21 cellular contexts compared by ENCODE assay signal in genomic region chr16:89053725-89054029, GRCh38. TPM values are rescaled to one million over a fixed set of nuclear protein-coding genes. Genes with fewer than 3 reads are reported as not detected.
DNase-seq lines count a peak whose midpoint lies in the region; ATAC-seq, FAIRE-seq and TF ChIP-seq lines count a peak whose summit lies in the region.
"Had no signal": no experiment of that assay in that cellular context is flagged by ENCODE, and none has a peak within 500 bp of the region (broad histone marks: within the 10 kb centered on the region; RNA-seq: fewer than 3 reads in every experiment).

No MANE protein-coding gene starts in this region.

- WGBS in HepG2 (ENCODE audit: low lambda C conversion rate) = 47% methylated on average over 13 of the region's 16 CpGs
- WGBS in right lobe of liver (ENCODE audit: insufficient coverage, low coverage, low lambda C conversion rate, missing lambda C conversion rate) = 0% methylated on average over 1 of the region's 16 CpGs
- 69% methylated on average over 16 of the region's 16 CpGs; no CpG with 5 or more reads in 1 of the 2 donors for WGBS in transverse colon (ENCODE audit: low coverage in 1 of 2), 2 donors

- no peaks in the 10 kb centered on the region for H3K36me3 ChIP-seq in HepG2 (replicated peaks in 1 of 2; ENCODE audit: control insufficient read depth in 1 of 2, insufficient read depth in 2 of 2, low read length in 2 of 2)
- H3K36me3 ChIP-seq in right lobe of liver = no peaks in the 10 kb centered on the region
- H3K36me3 ChIP-seq in PC-3 (ENCODE audit: low read depth, low read length) = no peaks in the 10 kb centered on the region
- no peaks in the 10 kb centered on the region for H3K36me3 ChIP-seq in colonic mucosa
- H3K36me3 ChIP-seq in transverse colon = no peaks in the 10 kb centered on the region
- H3K36me3 ChIP-seq: MG63, SJSA1 had no signal

- ATAC-seq in HepG2 = no peak
- ATAC-seq in right lobe of liver = no peak
- no peak for ATAC-seq in PC-3
- ATAC-seq: Right ventricle myocardium inferior had no signal

- no peak overlapping the region for H3K9ac ChIP-seq in HepG2 (ENCODE audit: insufficient read depth, low read depth, low read length)
- peak overlapping the region; percentile 80; the same call in 1 of the 2 replicates for H3K9ac ChIP-seq in PC-3 (ENCODE audit: low read length)
- H3K9ac ChIP-seq in colonic mucosa (ENCODE audit: low read depth in 2 of 2, low read length in 2 of 2) = peak overlapping the region; percentile 61 to 69

- H4K20me1 ChIP-seq in HepG2 (ENCODE audit: insufficient read depth, low read length) = no peaks in the 10 kb centered on the region
- H4K20me1 ChIP-seq in PC-3 (ENCODE audit: low read length) = no peaks in the 10 kb centered on the region

- H3K27me3 ChIP-seq in HepG2 (ENCODE audit: control insufficient read depth in 1 of 2, insufficient read depth in 2 of 2, low read length in 2 of 2) (peaks cover 44 to 96% of the 10 kb centered on the region in 2 experiments), right lobe of liver (no peaks in the 10 kb centered on the region), PC-3 (ENCODE audit: low read length) (no peaks in the 10 kb centered on the region), colonic mucosa (no peaks in the 10 kb centered on the region), transverse colon (peaks cover 34% of the 10 kb centered on the region)
- H3K27me3 ChIP-seq: MG63 had no signal

- H3F3A ChIP-seq in PC-3 (ENCODE audit: low read length, unreplicated experiment) = no peaks in the 10 kb centered on the region

- no peak for TF ChIP-seq RAD21 in HepG2 (CRISPR knock-in tag; IDR thresholded peaks at IDR 0.05)

- no peak overlapping the region for H3K27ac ChIP-seq in HepG2 (ENCODE audit: extremely low read length, insufficient read depth, low read length)
- no peak overlapping the region for H3K27ac ChIP-seq in right lobe of liver
- no peak overlapping the region for H3K27ac ChIP-seq in PC-3 (ENCODE audit: low read length)
- H3K27ac ChIP-seq in colonic mucosa = no peak overlapping the region
- peak overlapping the region in 2 of 4 donors; percentile 75 to 81 for H3K27ac ChIP-seq in transverse colon
- H3K27ac ChIP-seq: SJSA1 had no signal

- H2AFZ ChIP-seq in HepG2 (ENCODE audit: low read length) = no peak overlapping the region
- peak overlapping the region; percentile 85 for H2AFZ ChIP-seq in PC-3 (ENCODE audit: low read length)

- H3K9me2 ChIP-seq in PC-3 (replicated peaks; ENCODE audit: low read length) = no peaks in the 10 kb centered on the region

- peaks cover 12% of the 10 kb centered on the region for H3K4me1 ChIP-seq in HepG2 (ENCODE audit: insufficient read depth, low read length)
- H3K4me1 ChIP-seq in right lobe of liver = no peaks in the 10 kb centered on the region
- peaks cover 15% of the 10 kb centered on the region; the same call in 1 of the 2 replicates for H3K4me1 ChIP-seq in PC-3 (ENCODE audit: insufficient read depth, low read length)
- H3K4me1 ChIP-seq in colonic mucosa = no peaks in the 10 kb centered on the region
- H3K4me1 ChIP-seq in transverse colon = peaks cover 0 to 20% (median 16%) of the 10 kb centered on the region in 4 donors

- no peak for TF ChIP-seq POLR2A in HepG2 (IDR thresholded peaks at IDR 0.05; ENCODE audit: insufficient read depth in 1 of 2, low read depth in 2 of 2, low read length in 2 of 2)
- TF ChIP-seq POLR2A in right lobe of liver (IDR thresholded peaks at IDR 0.05) = no peak
- TF ChIP-seq POLR2A in transverse colon (IDR thresholded peaks at IDR 0.05) = no peak

- CTCF ChIA-PET in HepG2 (lab: Yijun Ruan, JAX; ENCODE audit: low intra/inter-chr PET ratio, low total read pairs) (no interaction called here), PC-3 (lab: Charles Lee) (interaction anchor here (0.6 kb wide), 1 partner anchor 110 kb away, joined by 3 read pairs; no protein-coding TSS in a partner anchor)

- TF ChIP-seq CTCF in HepG2 (CRISPR knock-in tag; IDR thresholded peaks at IDR 0.05) = no peak
- no peak for TF ChIP-seq CTCF in right lobe of liver (IDR thresholded peaks at IDR 0.05)
- TF ChIP-seq CTCF in PC-3 (conservative IDR thresholded peaks at IDR 0.05; ENCODE audit: low read depth, low read length) = no peak
- no peak for TF ChIP-seq CTCF in colonic mucosa (IDR thresholded peaks at IDR 0.05)
- peak in 1 of 5 experiments; percentile 2 for TF ChIP-seq CTCF in transverse colon (IDR thresholded peaks at IDR 0.05)

- in situ Hi-C loops in HepG2 (cut with HindIII; ENCODE audit: extremely low pct_ligation_motif_present, low pct_unique_long_range_greater_than_20kb) (no loop called here), transverse colon (cut with MboI; ENCODE audit: low pct_ligation_motif_present in 1 of 4, low pct_unique_long_range_greater_than_20kb in 1 of 4, low sequenced_read_pairs in 3 of 4) (no loop called here)

- TF ChIP-seq EP300 in HepG2 (IDR thresholded peaks at IDR 0.05; ENCODE audit: low read depth in 2 of 2, low read length in 2 of 2) (no peak), HepG2 (CRISPR knock-in tag; IDR thresholded peaks at IDR 0.05; ENCODE audit: borderline replicate concordance) (no peak), transverse colon (IDR thresholded peaks at IDR 0.05; ENCODE audit: low read depth) (no peak)

- BruUV-seq in HepG2 (replicated peaks; lab: Mats Ljungman, UMichigan) (no TSS peak), PC-3 (replicated peaks; lab: Mats Ljungman, UMichigan) (no TSS peak)

- H3K9me3 ChIP-seq in HepG2 (ENCODE audit: low read length) = no peaks in the 10 kb centered on the region
- no peaks in the 10 kb centered on the region for H3K9me3 ChIP-seq in right lobe of liver
- H3K9me3 ChIP-seq in PC-3 (ENCODE audit: low read length) = no peaks in the 10 kb centered on the region
- H3K9me3 ChIP-seq in colonic mucosa = no peaks in the 10 kb centered on the region
- no peaks in the 10 kb centered on the region for H3K9me3 ChIP-seq in transverse colon
- H3K9me3 ChIP-seq: MG63, SJSA1 had no signal

- intact Hi-C loops in HepG2 (cut with micrococcal nuclease; ENCODE audit: unreplicated experiment) = no loop called here
- intact Hi-C loops in right lobe of liver (cut with DNase I) = no loop called here
- intact Hi-C loops in PC-3 (cut with micrococcal nuclease) = loop anchor here (10.0 kb wide), 1 partner anchor 111 kb away; no protein-coding TSS in a partner anchor
- intact Hi-C loops in colonic mucosa (cut with DNase I) = loop anchor here (10.0 kb wide), 1 partner anchor 111 kb away; no protein-coding TSS in a partner anchor
- intact Hi-C loops in transverse colon (cut with DNase I; ENCODE audit: low total_unique reads) = no loop called here

- DNase-seq in HepG2 (ENCODE audit: low spot score) = no peak
- no peak for DNase-seq in right lobe of liver
- no peak for DNase-seq in PC-3
- no peak for DNase-seq in colonic mucosa
- DNase-seq in transverse colon = no peak
- DNase-seq in NCI-H187 (lab: John Stamatoyannopoulos, UW) = no peak
- no peak for DNase-seq in NK-92 (lab: John Stamatoyannopoulos, UW; ENCODE audit: unreplicated experiment)
- DNase-seq in activated CD8-positive, alpha-beta memory T cell treated with anti-CD3 and anti-CD28 coated beads for 24 hours = no peak
- DNase-seq: CD4-positive, alpha-beta T cell; COR-L47; GOT3; Kasumi-1; NCI-H1048; NCI-H1436; NCI-H1930; NK-92 treated with Interleukin-12 subunit alpha and Interleukin-12 subunit beta, amount 100 ng/mL, for 24 hours had no signal

- POLR2A ChIA-PET in HepG2 (lab: Yijun Ruan, JAX) = no interaction called here
- POLR2A ChIA-PET in PC-3 (lab: Charles Lee; ENCODE audit: unreplicated experiment) = interaction anchor here (0.6 kb wide), 1 partner anchor 100 kb away, joined by 3 read pairs; no protein-coding TSS in a partner anchor

- H3K4me3 ChIP-seq in HepG2 (replicated peaks in 1 of 3; ENCODE audit: insufficient read depth in 1 of 3, low read depth in 2 of 3, low read length in 3 of 3) = no peak overlapping the region
- H3K4me3 ChIP-seq in right lobe of liver = no peak overlapping the region
- H3K4me3 ChIP-seq in PC-3 (ENCODE audit: low read length) = peak overlapping the region; percentile 84
- no peak overlapping the region for H3K4me3 ChIP-seq in colonic mucosa
- H3K4me3 ChIP-seq in transverse colon = peak overlapping the region in 3 of 4 donors; percentile 8 to 50 (median 31)
- H3K4me3 ChIP-seq: MG63 had no signal

- H3K79me2 ChIP-seq in HepG2 (ENCODE audit: insufficient read depth, low read length) (no peaks in the 10 kb centered on the region), PC-3 (ENCODE audit: low read length) (0 out of 2 replicates have a peak, but pooled peaks cover 7% of the 10 kb centered on the region)

- H3K4me2 ChIP-seq in HepG2 (ENCODE audit: low read depth, low read length) (no peak overlapping the region), PC-3 (ENCODE audit: low read length) (peak overlapping the region; percentile 92)

- FAIRE-seq in HepG2 (lab: Jason Lieb, UNC) = no peak
- FAIRE-seq: GM12892, RCC 7860 had no signal

TF ChIP-seq in HepG2, 621 proteins besides CTCF, POLR2A, EP300 and RAD21 (continues in another document):
- peak; percentile 52 for TF ChIP-seq AGO1 (IDR thresholded peaks at IDR 0.05; ENCODE audit: low read depth, low read length, poor library complexity, severe bottlenecking)

RNA-seq across cellular contexts. Expression of gene ACSF3, which starts 40.0 kb away (rescaled TPM):
- total RNA-seq in HepG2 (2016; rRNA removed; fragmentation: Illumina TruSeq; extraction: Trizol) (23.5 and 30.6 TPM in 2 replicates), right lobe of liver (10 to 100 TPM; 20.2 to 33.6 (median 29.4) TPM), PC-3 (2014; rRNA removed) (33.5 and 42.6 TPM in 2 replicates), colonic mucosa (10 to 100 TPM; 60.2 TPM), transverse colon (100 to 1,000 TPM in 1 of 4 donors, 10 to 100 TPM in 3; 54.5 to 120 (median 75.8) TPM)
- 13.8 and 14.5 TPM in 2 replicates for total RNA-seq in HepG2 (2016; cell fraction: cytosol; rRNA removed; fragmentation: Illumina TruSeq; extraction: Trizol; ENCODE audit: low read depth)
- total RNA-seq in HepG2 (2016; cell fraction: insoluble cytoplasmic fraction; rRNA removed; fragmentation: Illumina TruSeq; extraction: Trizol) = 22.1 and 29.1 TPM in 2 replicates
- total RNA-seq in HepG2 (2016; cell fraction: membrane; rRNA removed; fragmentation: Illumina TruSeq; extraction: Trizol) = 23.0 and 24.3 TPM in 2 replicates
- 19.3 and 21.6 TPM in 2 replicates for total RNA-seq in HepG2 (2016; cell fraction: nucleus; rRNA removed; fragmentation: Illumina TruSeq; extraction: Trizol)
- 14.9 and 16.5 TPM in 2 replicates for polyA plus RNA-seq in HepG2 (2011; rRNA removed)
- polyA plus RNA-seq in HepG2 (2011; cell fraction: cytosol; rRNA removed) = 11.3 and 15.5 TPM in 2 replicates
- polyA plus RNA-seq in HepG2 (2011; cell fraction: nucleus; rRNA removed) = 31.3 and 34.0 TPM in 2 replicates
- polyA plus RNA-seq in HepG2 (2012) = 16.6 and 17.2 TPM in 2 replicates
- 6.9 and 9.7 TPM in 2 replicates for polyA plus RNA-seq in HepG2 (2016; cell fraction: cytosol; fragmentation: Illumina TruSeq; extraction: Trizol; ENCODE audit: low read depth)
- polyA plus RNA-seq in HepG2 (2016; cell fraction: insoluble cytoplasmic fraction; fragmentation: Illumina TruSeq; extraction: Trizol; ENCODE audit: low read depth) = 21.8 and 22.0 TPM in 2 replicates
- 11.2 and 13.0 TPM in 2 replicates for polyA plus RNA-seq in HepG2 (2016; cell fraction: membrane; fragmentation: Illumina TruSeq; extraction: Trizol; ENCODE audit: low read depth)
- 37.2 and 38.9 TPM in 2 replicates for polyA plus RNA-seq in HepG2 (2016; cell fraction: nucleus; fragmentation: Illumina TruSeq; extraction: Trizol; ENCODE audit: insufficient read depth, low read depth)
- 46.7 and 47.0 TPM in 2 replicates for polyA minus RNA-seq in HepG2 (2011; rRNA and poly(A)+ RNA removed; ENCODE audit: low replicate concordance)
- 22.4 and 32.0 TPM in 2 replicates for polyA minus RNA-seq in HepG2 (2011; cell fraction: cytosol; rRNA and poly(A)+ RNA removed)
- polyA minus RNA-seq in HepG2 (2011; cell fraction: nucleus; rRNA and poly(A)+ RNA removed) = 35.9 and 36.8 TPM in 2 replicates

Comparison
In these comparisons a context has a peak if more than half of its experiments do, and no peak if none do; other contexts are left out.
1. H3K4me3 ChIP-seq: peak in PC-3 (single experiment) and transverse colon (3 of 4); none in HepG2 (0 of 3), right lobe of liver (0 of 3) and colonic mucosa (single experiment).
2. intact Hi-C loops: an anchor here in PC-3 (10.0 kb wide) and colonic mucosa (10.0 kb wide); none called in HepG2, right lobe of liver and transverse colon.